8 cellular contexts compared by ENCODE assay signal in the genomic region with DNA sequence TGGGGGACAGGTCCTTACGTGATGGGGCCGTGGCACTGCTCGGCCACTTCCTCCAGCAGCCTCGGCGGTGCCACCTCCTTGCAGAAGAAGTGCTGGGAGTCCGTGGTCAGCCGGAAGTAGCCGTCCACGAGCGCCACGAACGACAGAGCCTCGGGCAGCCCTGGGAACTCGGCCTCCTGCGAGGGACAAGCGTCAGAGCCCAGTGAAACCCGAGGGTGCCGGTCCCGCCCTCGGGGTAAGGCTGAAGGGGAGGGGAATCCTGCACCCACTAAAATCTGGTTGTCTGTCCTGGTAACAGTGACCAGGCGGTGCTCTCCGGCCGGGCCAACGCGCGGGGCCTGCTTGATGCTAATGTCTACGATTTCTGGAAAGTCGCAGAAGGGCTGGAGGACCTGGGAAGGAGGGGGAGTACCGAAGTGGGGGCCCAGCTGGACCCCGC. TPM values are rescaled to one million over a fixed set of nuclear protein-coding genes. Genes with fewer than 3 reads are reported as not detected.
DNase-seq lines count a peak whose midpoint lies in the region; ATAC-seq and TF ChIP-seq lines count a peak whose summit lies in the region.
"Had no signal": no experiment of that assay in that cellular context is flagged by ENCODE, and none has a peak within 500 bp of the region (broad histone marks: within the 10 kb centered on the region; RNA-seq: fewer than 3 reads in every experiment).

No MANE protein-coding gene starts in this region.

- TF ChIP-seq EP300 in upper lobe of left lung (IDR thresholded peaks at IDR 0.05): no peak

- intact Hi-C loops in Right ventricle myocardium superior (cut with DNase I): no loop called here
- intact Hi-C loops in cardiac septum (cut with DNase I): no loop called here

- WGBS in upper lobe of left lung, 2 donors: 61 to 76% methylated on average over 5 to 30 of the region's 30 CpGs

- peak; percentile 16 for ATAC-seq in Right ventricle myocardium superior (ENCODE audit: poor library complexity)
- no peak for ATAC-seq in upper lobe of left lung (ENCODE audit: low FRiP score in 2 of 2)
- no peak for ATAC-seq in HG02610 (IDR thresholded peaks at IDR 0.05; ENCODE audit: unreplicated experiment)

- no peaks in the 10 kb centered on the region for H3K9me3 ChIP-seq in iPS-18c (ENCODE audit: control insufficient read depth, insufficient read depth, low read length)
- H3K9me3 ChIP-seq in upper lobe of left lung: no peaks in the 10 kb centered on the region

- no peak for DNase-seq in Right ventricle myocardium superior
- no peak for DNase-seq in cardiac septum (ENCODE audit: low spot score)
- DNase-seq in upper lobe of left lung: peak in 1 of 2 donors; percentile 86
- no peak for DNase-seq in KBM-7

- H3K27ac ChIP-seq in upper lobe of left lung: peak overlapping the region in 1 of 4 donors; percentile 6
- H3K27ac ChIP-seq: KMS-11 had no signal

- H3K27me3 ChIP-seq in upper lobe of left lung: no peaks in the 10 kb centered on the region

- TF ChIP-seq CTCF in upper lobe of left lung (IDR thresholded peaks at IDR 0.05): no peak

- H3K4me3 ChIP-seq in iPS-18c (ENCODE audit: insufficient read depth, low read depth, low read length): peak overlapping the region; percentile 41
- peak overlapping the region in 3 of 4 donors; percentile 4 to 30 (median 26) for H3K4me3 ChIP-seq in upper lobe of left lung

- H3K4me1 ChIP-seq in upper lobe of left lung: peaks cover 3 to 29% (median 11%) of the 10 kb centered on the region in 4 donors

- H3K36me3 ChIP-seq in upper lobe of left lung: peaks cover 0 to 70% (median 24%) of the 10 kb centered on the region in 4 donors

- in situ Hi-C loops in KBM-7 (cut with MboI; ENCODE audit: low pct_unique_long_range_greater_than_20kb, low sequenced_read_pairs): no loop called here

- TF ChIP-seq POLR2A in upper lobe of left lung (IDR thresholded peaks at IDR 0.05): no peak

RNA-seq across cellular contexts. Expression of a gene that starts 6.4 kb away (rescaled TPM):
- total RNA-seq in Right ventricle myocardium superior (1.5 TPM), cardiac septum (6.2 TPM), upper lobe of left lung (10 to 100 TPM; 11.0 to 25.1 (median 12.8) TPM)

RNA-seq across cellular contexts. Expression of a gene that starts 18.3 kb away (rescaled TPM):
- total RNA-seq in Right ventricle myocardium superior (723 TPM), cardiac septum (669 TPM), upper lobe of left lung (1,000 to 10,000 TPM in 3 of 6 donors, 100 to 1,000 TPM in 3; 705 to 1,655 (median 1,002) TPM)

RNA-seq across cellular contexts. Expression of a gene that starts 20.1 kb away (rescaled TPM):
- total RNA-seq in Right ventricle myocardium superior: not detected
- total RNA-seq in cardiac septum: not detected
- total RNA-seq in upper lobe of left lung: under 1 TPM in 1 of 6 donors, not detected in 5; 0.57 TPM
- total RNA-seq: H4 had no signal

RNA-seq across cellular contexts. Expression of a gene that starts 30.4 kb away (rescaled TPM):
- total RNA-seq in Right ventricle myocardium superior: not detected
- not detected for total RNA-seq in cardiac septum
- under 1 TPM in 2 of 6 donors, not detected in 4; under 0.01 to 0.15 TPM for total RNA-seq in upper lobe of left lung
- total RNA-seq: H4 had no signal

RNA-seq across cellular contexts. Expression of a gene that starts 46.5 kb away (rescaled TPM):
- total RNA-seq in Right ventricle myocardium superior (not detected), cardiac septum (not detected), upper lobe of left lung (1 to 10 TPM in 5 of 6 donors, not detected in 1; 1.0 to 8.8 (median 2.5) TPM)
- total RNA-seq: H4 had no signal
